1 cellular context compared by ENCODE assay signal in genomic region chr3:193594946-193595689, GRCh38.
TF ChIP-seq lines count a peak whose summit lies in the region.

No MANE protein-coding gene starts in this region.

TF ChIP-seq in GM23338, 12 proteins besides CTCF, POLR2A, EP300 and RAD21 (continued from another document):
- TF ChIP-seq ZNF462 (CRISPR knock-in tag; IDR thresholded peaks at IDR 0.05) (no peak), ZNF331 (CRISPR knock-in tag; IDR thresholded peaks at IDR 0.05; ENCODE audit: low read depth) (no peak), EZH2 (IDR thresholded peaks at IDR 0.05; ENCODE audit: low read depth, unreplicated experiment) (no peak), REST (IDR thresholded peaks at IDR 0.05; ENCODE audit: unreplicated experiment) (no peak)
